ENCODE assay signal across 7 cellular contexts in genomic region chr2:28034696-28035095, GRCh38.
"Had no signal": no experiment of that assay in that cellular context is flagged by ENCODE, and none has a peak within 500 bp of the region (broad histone marks: within the 10 kb centered on the region; RNA-seq: fewer than 3 reads in every experiment).

No MANE protein-coding gene starts in this region.

- H3K9ac ChIP-seq: GM23248 had no signal

- H2AFZ ChIP-seq: GM23248 had no signal

- ATAC-seq: K562 had no signal

- H3K4me3 ChIP-seq: GM23248, K562 had no signal

- DNase-seq: GM23248, GOT3, H9, HCEC 1CT, IMR-90, KG1 had no signal

- H3K27ac ChIP-seq: GM23248 had no signal
